25 cellular contexts compared by ENCODE assay signal in the genomic region with DNA sequence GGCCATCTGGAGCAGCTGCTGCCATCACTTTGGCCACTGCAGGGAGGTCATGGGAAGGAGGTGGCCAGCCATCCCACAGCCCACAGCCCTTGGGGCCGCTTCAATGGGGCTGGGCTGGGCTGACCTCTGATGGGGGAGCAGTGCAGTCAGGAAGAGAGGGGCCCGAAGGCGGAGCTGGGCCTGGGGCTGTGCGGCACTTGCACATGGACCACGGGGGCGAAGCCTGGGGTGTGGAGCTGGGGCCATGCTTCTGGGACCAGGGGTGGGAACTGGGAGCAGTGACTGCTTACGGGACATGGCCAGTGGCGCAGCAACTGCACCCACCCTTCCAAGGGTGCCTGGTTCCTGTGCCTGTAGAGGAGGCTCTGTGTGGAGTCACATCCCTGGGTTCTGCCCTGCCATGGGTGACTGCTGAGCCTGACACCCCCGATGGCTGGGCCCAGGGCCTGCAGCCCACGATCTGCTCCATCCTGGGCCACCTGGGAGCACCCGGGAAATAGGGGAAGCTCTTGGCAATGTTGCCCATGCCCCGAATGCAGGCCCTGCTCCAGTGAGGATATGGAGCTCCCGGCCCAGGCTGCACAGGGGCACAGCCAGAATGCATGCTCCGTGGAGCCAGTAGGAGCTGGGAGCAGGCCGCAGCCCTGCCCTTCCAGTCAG. TPM values are rescaled to one million over a fixed set of nuclear protein-coding genes. Genes with fewer than 3 reads are reported as not detected.
A peak's percentile ranks its signal among the peaks of the same experiment; 100 is the strongest.
DNase-seq lines count a peak whose midpoint lies in the region; ATAC-seq, FAIRE-seq and TF ChIP-seq lines count a peak whose summit lies in the region.
"Had no signal": no experiment of that assay in that cellular context is flagged by ENCODE, and none has a peak within 500 bp of the region (broad histone marks: within the 10 kb centered on the region; RNA-seq: fewer than 3 reads in every experiment).

No MANE protein-coding gene starts in this region.

- H3K9ac ChIP-seq in IMR-90 (ENCODE audit: low read depth, low read length) (no peak overlapping the region), HepG2 (ENCODE audit: insufficient read depth, low read depth, low read length) (no peak overlapping the region)
- H3K9ac ChIP-seq: BLaER1 had no signal

- H3K79me1 ChIP-seq in IMR-90 (ENCODE audit: low read depth in 1 of 2, low read length in 2 of 2) = no peaks in the 10 kb centered on the region

- TF ChIP-seq RAD21 in IMR-90 (IDR thresholded peaks at IDR 0.05; ENCODE audit: low read length) = no peak
- no peak for TF ChIP-seq RAD21 in HepG2 (CRISPR knock-in tag; IDR thresholded peaks at IDR 0.05)

- no peak overlapping the region for H2AK5ac ChIP-seq in IMR-90 (ENCODE audit: low read depth, low read length)

- H3K18ac ChIP-seq in IMR-90 (ENCODE audit: low read depth, low read length) = no peak overlapping the region

- dilution Hi-C loops in IMR-90 (cut with HindIII; ENCODE audit: low sequenced_read_pairs, unreplicated experiment) = no loop called here

- no peaks in the 10 kb centered on the region for H3K9me1 ChIP-seq in IMR-90 (ENCODE audit: insufficient read depth, low read length)

- H3K4ac ChIP-seq in IMR-90 (ENCODE audit: low read depth, low read length) = no peak overlapping the region

- H3K56ac ChIP-seq in IMR-90 (ENCODE audit: extremely low read depth, insufficient read depth, low read length) = no peak overlapping the region

- CTCF ChIA-PET in IMR-90 (lab: Yijun Ruan, JAX) (no interaction called here), HepG2 (lab: Yijun Ruan, JAX; ENCODE audit: low intra/inter-chr PET ratio, low total read pairs) (no interaction called here)

- no peak for TF ChIP-seq POLR2A in IMR-90 (IDR thresholded peaks at IDR 0.05; ENCODE audit: low read depth, low read length)
- TF ChIP-seq POLR2A in HepG2 (IDR thresholded peaks at IDR 0.05; ENCODE audit: insufficient read depth in 1 of 2, low read depth in 2 of 2, low read length in 2 of 2) = no peak
- no peak for TF ChIP-seq POLR2A in upper lobe of left lung (IDR thresholded peaks at IDR 0.05)

- 69% methylated on average over 7 of the region's 15 CpGs; no CpG with 5 or more reads in 1 of the 2 experiments for WGBS in IMR-90 (ENCODE audit: extremely low coverage in 2 of 2, insufficient read length in 1 of 2), 2 experiments
- WGBS in HepG2 (ENCODE audit: low lambda C conversion rate) = 95% methylated on average over 9 of the region's 15 CpGs
- WGBS in upper lobe of left lung, 2 donors = 93 to 94% methylated on average over 3 to 15 of the region's 15 CpGs

- H2AFZ ChIP-seq in IMR-90 (replicated peaks; ENCODE audit: low read length, poor library complexity) (peak overlapping the region; percentile 7), HepG2 (ENCODE audit: low read length) (no peak overlapping the region)
- H2AFZ ChIP-seq: PC-9 had no signal

- H3K4me1 ChIP-seq in left ventricle myocardium inferior = no peaks in the 10 kb centered on the region
- H3K4me1 ChIP-seq in IMR-90 (ENCODE audit: control insufficient read depth, insufficient read depth, low read length) = no peaks in the 10 kb centered on the region
- peaks cover 47% of the 10 kb centered on the region for H3K4me1 ChIP-seq in HepG2 (ENCODE audit: insufficient read depth, low read length)
- H3K4me1 ChIP-seq in upper lobe of left lung = no peaks in the 10 kb centered on the region
- H3K4me1 ChIP-seq: BLaER1, SJSA1 had no signal

- H2BK20ac ChIP-seq in IMR-90 (ENCODE audit: low read depth, low read length) = no peak overlapping the region

- no peak overlapping the region for H3K14ac ChIP-seq in IMR-90 (replicated peaks; ENCODE audit: low read depth, low read length)

- H3K36me3 ChIP-seq in left ventricle myocardium inferior (no peaks in the 10 kb centered on the region), IMR-90 (ENCODE audit: control insufficient read depth, insufficient read depth, low read length) (no peaks in the 10 kb centered on the region), HepG2 (replicated peaks in 1 of 2; ENCODE audit: control insufficient read depth in 1 of 2, insufficient read depth in 2 of 2, low read length in 2 of 2) (no peaks in the 10 kb centered on the region), upper lobe of left lung (no peaks in the 10 kb centered on the region)
- H3K36me3 ChIP-seq: BLaER1, SJSA1 had no signal

- POLR2A ChIA-PET in IMR-90 (lab: Charles Lee; ENCODE audit: unreplicated experiment) (no interaction called here), HepG2 (lab: Yijun Ruan, JAX) (interaction anchor here (1.1 to 1.7 kb wide), 2 partner anchors 48 to 50 kb away, joined by 3 to 6 read pairs; no protein-coding TSS in a partner anchor)

- H4K8ac ChIP-seq in IMR-90 (ENCODE audit: low read depth in 2 of 2, low read length in 2 of 2) = no peak overlapping the region

- no peak overlapping the region for H2BK120ac ChIP-seq in IMR-90 (ENCODE audit: low read depth, low read length)

- H3K27ac ChIP-seq in left ventricle myocardium inferior (replicated peaks) = no peak overlapping the region
- H3K27ac ChIP-seq in IMR-90 (ENCODE audit: insufficient read depth, low read length) = no peak overlapping the region
- H3K27ac ChIP-seq in HepG2 (ENCODE audit: extremely low read length, insufficient read depth, low read length) = no peak overlapping the region
- no peak overlapping the region for H3K27ac ChIP-seq in upper lobe of left lung
- H3K27ac ChIP-seq in dorsolateral prefrontal cortex = no peak overlapping the region
- H3K27ac ChIP-seq: BLaER1, PC-9, SJSA1 had no signal

- no peaks in the 10 kb centered on the region for H4K20me1 ChIP-seq in IMR-90 (ENCODE audit: insufficient read depth, low read length)
- H4K20me1 ChIP-seq in HepG2 (ENCODE audit: insufficient read depth, low read length) = no peaks in the 10 kb centered on the region
- H4K20me1 ChIP-seq: BLaER1 had no signal

- TF ChIP-seq EP300 in HepG2 (IDR thresholded peaks at IDR 0.05; ENCODE audit: low read depth in 2 of 2, low read length in 2 of 2) (no peak), HepG2 (CRISPR knock-in tag; IDR thresholded peaks at IDR 0.05; ENCODE audit: borderline replicate concordance) (no peak), upper lobe of left lung (IDR thresholded peaks at IDR 0.05) (no peak)

- H3K9me3 ChIP-seq in left ventricle myocardium inferior (replicated peaks) = peaks cover 12% of the 10 kb centered on the region
- peaks cover 3% of the 10 kb centered on the region; the same call in 1 of the 2 replicates for H3K9me3 ChIP-seq in IMR-90 (ENCODE audit: control insufficient read depth, insufficient read depth, low read length)
- H3K9me3 ChIP-seq in HepG2 (ENCODE audit: low read length) = no peaks in the 10 kb centered on the region
- no peaks in the 10 kb centered on the region for H3K9me3 ChIP-seq in upper lobe of left lung
- H3K9me3 ChIP-seq: SJSA1 had no signal

- TF ChIP-seq CTCF in left ventricle myocardium inferior (IDR thresholded peaks at IDR 0.05; ENCODE audit: borderline replicate concordance) (no peak), IMR-90 (conservative IDR thresholded peaks at IDR 0.05; ENCODE audit: low read depth, low read length) (no peak), HepG2 (CRISPR knock-in tag; IDR thresholded peaks at IDR 0.05) (no peak), upper lobe of left lung (IDR thresholded peaks at IDR 0.05) (no peak), dorsolateral prefrontal cortex (IDR thresholded peaks at IDR 0.05 in 54 of 56, conservative IDR thresholded peaks at IDR 0.05 in 2 of 56; ENCODE audit: low read depth in 1 of 56, partially characterized antibody in 56 of 56) (no peak)

- H3K27me3 ChIP-seq in left ventricle myocardium inferior (ENCODE audit: low read depth) (no peaks in the 10 kb centered on the region), IMR-90 (ENCODE audit: control insufficient read depth, insufficient read depth, low read length) (no peaks in the 10 kb centered on the region), HepG2 (ENCODE audit: control insufficient read depth in 1 of 2, insufficient read depth in 2 of 2, low read length in 2 of 2) (no peaks in the 10 kb centered on the region), upper lobe of left lung (no peaks in the 10 kb centered on the region), dorsolateral prefrontal cortex (peaks cover 0 to 2% (median 0%) of the 10 kb centered on the region in 45 donors)
- H3K27me3 ChIP-seq: BLaER1 had no signal

- in situ Hi-C loops in IMR-90 (cut with MboI; ENCODE audit: low sequenced_read_pairs) (no loop called here), HepG2 (cut with HindIII; ENCODE audit: extremely low pct_ligation_motif_present, low pct_unique_long_range_greater_than_20kb) (no loop called here)

- H3K4me2 ChIP-seq in IMR-90 (ENCODE audit: low read depth, low read length) (no peak overlapping the region), HepG2 (ENCODE audit: low read depth, low read length) (no peak overlapping the region)
- H3K4me2 ChIP-seq: BLaER1, PC-9 had no signal

- FAIRE-seq in HepG2 (lab: Jason Lieb, UNC) = no peak
- FAIRE-seq: A204.1, G401.6, GM12878 had no signal

- BruUV-seq in IMR-90 (replicated peaks; lab: Mats Ljungman, UMichigan) (no TSS peak), HepG2 (replicated peaks; lab: Mats Ljungman, UMichigan) (no TSS peak)

- no peak overlapping the region for H4K91ac ChIP-seq in IMR-90 (ENCODE audit: insufficient read depth, low read depth, low read length)

- no peak overlapping the region for H3K4me3 ChIP-seq in left ventricle myocardium inferior
- no peak overlapping the region for H3K4me3 ChIP-seq in IMR-90 (ENCODE audit: insufficient read depth, low read depth, low read length)
- H3K4me3 ChIP-seq in HepG2 (replicated peaks in 1 of 3; ENCODE audit: insufficient read depth in 1 of 3, low read depth in 2 of 3, low read length in 3 of 3) = no peak overlapping the region
- H3K4me3 ChIP-seq in upper lobe of left lung = no peak overlapping the region
- H3K4me3 ChIP-seq in dorsolateral prefrontal cortex = no peak overlapping the region
- H3K4me3 ChIP-seq: BLaER1, GM12878, PC-9, SJSA1 had no signal

- H2BK15ac ChIP-seq in IMR-90 (ENCODE audit: low read depth, low read length) = no peak overlapping the region

- intact Hi-C loops in left ventricle myocardium superior (cut with micrococcal nuclease) (no loop called here), left ventricle myocardium inferior (cut with micrococcal nuclease) (no loop called here), IMR-90 (cut with micrococcal nuclease) (no loop called here), HepG2 (cut with micrococcal nuclease; ENCODE audit: unreplicated experiment) (loop anchor here (5.0 kb wide), 1 partner anchor 40 kb away; no protein-coding TSS in a partner anchor), dorsolateral prefrontal cortex (cut with DNase I) (no loop called here)

- H4K5ac ChIP-seq in IMR-90 (ENCODE audit: low read depth, low read length) = no peak overlapping the region

- peak; percentile 19 for DNase-seq in left ventricle myocardium superior
- no peak for DNase-seq in left ventricle myocardium inferior
- DNase-seq in IMR-90 = no peak
- DNase-seq in HepG2 (ENCODE audit: low spot score) = no peak
- peak in 1 of 2 donors; percentile 63 for DNase-seq in upper lobe of left lung
- no peak for DNase-seq in dorsolateral prefrontal cortex
- no peak for DNase-seq in NCI-H510A (lab: John Stamatoyannopoulos, UW)
- DNase-seq: CD4-positive, CD25-positive, alpha-beta regulatory T cell; GOT3; HCEC 1CT; KBM-7; NCI-H1105 treated with DMSO at 0.1 percent for 48 hours; NCI-H2029; NCI-H446 treated with DMSO at 0.1 percent for 48 hours; NCI-H526 treated with DMSO at 0.1 percent for 48 hours; PC-9 had no signal

- no peak overlapping the region for H2BK5ac ChIP-seq in IMR-90 (ENCODE audit: low read depth, low read length, poor library complexity, severe bottlenecking)

- no peak overlapping the region for H2AK9ac ChIP-seq in IMR-90 (replicated peaks; ENCODE audit: low read depth, low read length, poor library complexity)

- H3K23ac ChIP-seq in IMR-90 (ENCODE audit: low read depth, low read length) = no peak overlapping the region

- H3K79me2 ChIP-seq in HepG2 (ENCODE audit: insufficient read depth, low read length) = no peaks in the 10 kb centered on the region

- ATAC-seq in left ventricle myocardium superior = no peak
- no peak for ATAC-seq in IMR-90 (ENCODE audit: low read depth)
- ATAC-seq in HepG2 = peak; percentile 15; the same call in 2 of the 3 replicates
- ATAC-seq in upper lobe of left lung (ENCODE audit: low FRiP score in 2 of 2) = peak; percentile 24 to 63
- no peak for ATAC-seq in HG03108 (IDR thresholded peaks at IDR 0.05; ENCODE audit: unreplicated experiment)
- ATAC-seq: GM12878, Right ventricle myocardium inferior had no signal

RNA-seq across cellular contexts. Expression of a gene that starts 22.4 kb away (rescaled TPM):
- total RNA-seq in left ventricle myocardium superior (0.57 TPM), left ventricle myocardium inferior (1.1 TPM), IMR-90 (2012; rRNA removed) (under 0.01 and 0.18 TPM in 2 replicates), HepG2 (2016; rRNA removed; fragmentation: Illumina TruSeq; extraction: Trizol) (0.20 and 0.21 TPM in 2 replicates), upper lobe of left lung (10 to 100 TPM in 1 of 6 donors, 1 to 10 TPM in 5; 2.1 to 12.9 (median 4.9) TPM), dorsolateral prefrontal cortex (1 to 10 TPM in 85 of 120 experiments, under 1 TPM in 35; 0.22 to 6.4 (median 1.6) TPM)
- polyA plus RNA-seq in IMR-90 (2012; rRNA removed) (0.04 and 0.05 TPM in 2 replicates), HepG2 (2011; rRNA removed) (0.25 TPM in 2 replicates)
- polyA plus RNA-seq in IMR-90 (2012; cell fraction: cytosol; rRNA removed) = 0.01 TPM in 1 of 2 replicates, not detected in the other
- 0.01 TPM in 2 replicates for polyA plus RNA-seq in IMR-90 (2012; cell fraction: nucleus; rRNA removed; ENCODE audit: low replicate concordance)
- total RNA-seq in HepG2 (2016; cell fraction: cytosol; rRNA removed; fragmentation: Illumina TruSeq; extraction: Trizol; ENCODE audit: low read depth) = not detected in 2 replicates
- total RNA-seq in HepG2 (2016; cell fraction: insoluble cytoplasmic fraction; rRNA removed; fragmentation: Illumina TruSeq; extraction: Trizol) = 0.40 and 0.41 TPM in 2 replicates
- total RNA-seq in HepG2 (2016; cell fraction: membrane; rRNA removed; fragmentation: Illumina TruSeq; extraction: Trizol) = 0.07 and 0.15 TPM in 2 replicates
- 0.19 and 0.31 TPM in 2 replicates for total RNA-seq in HepG2 (2016; cell fraction: nucleus; rRNA removed; fragmentation: Illumina TruSeq; extraction: Trizol)
- polyA plus RNA-seq in HepG2 (2011; cell fraction: cytosol; rRNA removed) = 0.07 and 0.24 TPM in 2 replicates
- 0.08 and 0.16 TPM in 2 replicates for polyA plus RNA-seq in HepG2 (2011; cell fraction: nucleus; rRNA removed)
- polyA plus RNA-seq in HepG2 (2012) = 0.32 and 0.42 TPM in 2 replicates
- polyA plus RNA-seq in HepG2 (2016; cell fraction: cytosol; fragmentation: Illumina TruSeq; extraction: Trizol; ENCODE audit: low read depth) = 0.12 TPM in 1 of 2 replicates, not detected in the other
- polyA plus RNA-seq in HepG2 (2016; cell fraction: insoluble cytoplasmic fraction; fragmentation: Illumina TruSeq; extraction: Trizol; ENCODE audit: low read depth) = 0.25 and 0.26 TPM in 2 replicates
- 0.05 TPM in 1 of 2 replicates, not detected in the other for polyA plus RNA-seq in HepG2 (2016; cell fraction: membrane; fragmentation: Illumina TruSeq; extraction: Trizol; ENCODE audit: low read depth)
- 0.05 and 0.14 TPM in 2 replicates for polyA plus RNA-seq in HepG2 (2016; cell fraction: nucleus; fragmentation: Illumina TruSeq; extraction: Trizol; ENCODE audit: insufficient read depth, low read depth)
- 0.05 and 0.30 TPM in 2 replicates for polyA minus RNA-seq in HepG2 (2011; rRNA and poly(A)+ RNA removed; ENCODE audit: low replicate concordance)
- 0.35 and 0.59 TPM in 2 replicates for polyA minus RNA-seq in HepG2 (2011; cell fraction: cytosol; rRNA and poly(A)+ RNA removed)
- 0.39 and 0.62 TPM in 2 replicates for polyA minus RNA-seq in HepG2 (2011; cell fraction: nucleus; rRNA and poly(A)+ RNA removed)
- total RNA-seq: RPMI7951, SJSA1 had no signal
- polyA plus RNA-seq: AG04450 had no signal

Comparison
In these comparisons a context has a peak if more than half of its experiments do, and no peak if none do; other contexts are left out.
1. ATAC-seq: peak in HepG2 (single experiment) and upper lobe of left lung (2 of 2); none in left ventricle myocardium superior (single experiment), IMR-90 (single experiment) and HG03108 (single experiment).